ENCODE assay signal across 6 cellular contexts in the genomic region with DNA sequence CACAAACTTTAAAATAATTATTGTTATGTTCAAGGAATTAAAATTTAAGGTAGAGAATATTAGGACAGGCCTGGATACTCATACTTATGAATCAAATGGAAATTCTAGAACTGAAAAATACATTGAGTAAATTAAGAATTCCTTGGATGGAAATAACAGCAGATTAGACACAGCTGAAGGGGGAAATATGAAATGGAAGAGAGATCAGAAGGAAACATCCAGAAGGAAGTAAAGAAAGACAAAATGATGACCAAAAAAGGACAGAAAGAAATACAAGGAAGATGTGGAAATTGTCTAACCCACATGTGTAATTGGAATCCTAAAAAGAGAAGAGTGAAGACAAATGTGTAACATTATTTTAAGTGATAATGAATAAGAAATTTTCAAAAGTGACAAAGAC.
"Had no signal": no experiment of that assay in that cellular context is flagged by ENCODE, and none has a peak within 500 bp of the region (broad histone marks: within the 10 kb centered on the region; RNA-seq: fewer than 3 reads in every experiment).

No MANE protein-coding gene starts in this region.

- H3K27ac ChIP-seq: HL-60 had no signal

- DNase-seq: IMR-90, KBM-7, KG1 had no signal

- H3K4me3 ChIP-seq: K562 had no signal

- ATAC-seq: HepG2, K562 had no signal
